In genomic region chr17:82275326-82275725, GRCh38 we compare ENCODE assay signal across 1 cellular context.
TF ChIP-seq lines count a peak whose summit lies in the region.

No MANE protein-coding gene starts in this region.

TF ChIP-seq in HepG2, 621 proteins besides CTCF, POLR2A, EP300 and RAD21:
- TF ChIP-seq MTA1 (CRISPR knock-in tag; IDR thresholded peaks at IDR 0.05; ENCODE audit: borderline replicate concordance) (0 out of 2 replicates have a peak, but pooled peaks have one; percentile 36), PATZ1 (CRISPR knock-in tag; IDR thresholded peaks at IDR 0.05) (no peak)
TF ChIP-seq in HepG2: peak in this region for 1.
